ENCODE assay signal across 26 cellular contexts in genomic region chr1:199875337-199875736, GRCh38.
"Had no signal": no experiment of that assay in that cellular context is flagged by ENCODE, and none has a peak within 500 bp of the region (broad histone marks: within the 10 kb centered on the region; RNA-seq: fewer than 3 reads in every experiment).

No MANE protein-coding gene starts in this region.

- H3K27me3 Mint-ChIP-seq: type B pancreatic cell had no signal

- H3K4me1 ChIP-seq: neural progenitor cell, pancreas, psoas muscle, right lobe of liver, sigmoid colon, suprapubic skin, testis, tibial artery, transverse colon, upper lobe of right lung, uterus had no signal

- H3K9me3 ChIP-seq: pancreas, psoas muscle, right lobe of liver, sigmoid colon, suprapubic skin, testis, tibial artery, transverse colon, upper lobe of right lung, uterus had no signal

- H3K36me3 ChIP-seq: neural progenitor cell, pancreas, right lobe of liver, sigmoid colon, suprapubic skin, tibial artery, transverse colon, upper lobe of right lung, uterus had no signal

- ATAC-seq: naive thymus-derived CD4-positive, alpha-beta T cell; natural killer cell; pancreas; psoas muscle; right cardiac atrium; right lobe of liver; stimulated activated effector memory CD8-positive, alpha-beta T cell treated with anti-CD3 and anti-CD28 coated beads, Interleukin-12 subunit alpha, Interleukin-12 subunit beta, amount 100 ng/mL, for 72 hours; stimulated activated naive CD8-positive, alpha-beta T cell treated with anti-CD3 and anti-CD28 coated beads, Interleukin-15, amount 100 ng/mL, for 72 hours; stimulated activated naive CD8-positive, alpha-beta T cell treated with anti-CD3 and anti-CD28 coated beads, Interleukin-15, Interleukin-2, amounts not matched to agents 100 U/mL and 50 U/mL, for 24 hours; upper lobe of right lung had no signal

- DNase-seq: naive thymus-derived CD4-positive, alpha-beta T cell; natural killer cell; pancreas; psoas muscle; right cardiac atrium; right lobe of liver; sigmoid colon; small intestine; stimulated activated CD4-positive, alpha-beta T cell treated with anti-CD3 and anti-CD28 coated beads, Interleukin-15, amount 100 ng/mL, for 24 hours; stimulated activated CD4-positive, alpha-beta T cell treated with anti-CD3 and anti-CD28 coated beads, Interleukin-2, amount 100 ng/mL, for 24 hours; stimulated activated CD4-positive, alpha-beta T cell treated with anti-CD3 and anti-CD28 coated beads, Interleukin-2, amount 100 ng/mL, for 48 hours; stimulated activated CD4-positive, alpha-beta T cell treated with anti-CD3 and anti-CD28 coated beads, Interleukin-4, amount 100 ng/mL, for 24 hours; stimulated activated naive CD4-positive, alpha-beta T cell; stimulated activated naive CD8-positive, alpha-beta T cell treated with anti-CD3 and anti-CD28 coated beads, Interleukin-15, amount 100 ng/mL, for 72 hours; stimulated activated naive CD8-positive, alpha-beta T cell treated with anti-CD3 and anti-CD28 coated beads, Interleukin-15, Interleukin-2, amounts not matched to agents 100 U/mL and 50 U/mL, for 24 hours; substantia nigra; testis; tibial artery; transverse colon; upper lobe of right lung; uterus had no signal

- H3K4me1 Mint-ChIP-seq: natural killer cell; nephron; neural progenitor cell; stimulated activated effector memory CD8-positive, alpha-beta T cell treated with anti-CD3 and anti-CD28 coated beads, Interleukin-12 subunit alpha, Interleukin-12 subunit beta, amount 100 ng/mL, for 72 hours; stimulated activated naive CD8-positive, alpha-beta T cell treated with anti-CD3 and anti-CD28 coated beads, Interleukin-15, amount 100 ng/mL, for 72 hours had no signal

- H3K9me3 Mint-ChIP-seq: natural killer cell; nephron; neural progenitor cell; stimulated activated effector memory CD8-positive, alpha-beta T cell treated with anti-CD3 and anti-CD28 coated beads, Interleukin-12 subunit alpha, Interleukin-12 subunit beta, amount 100 ng/mL, for 72 hours; type B pancreatic cell had no signal

- H3K4me3 ChIP-seq: neural progenitor cell, pancreas, psoas muscle, right lobe of liver, sigmoid colon, suprapubic skin, testis, tibial artery, transverse colon, upper lobe of right lung, uterus had no signal

- H3K27ac ChIP-seq: neural progenitor cell, pancreas, psoas muscle, right lobe of liver, sigmoid colon, suprapubic skin, testis, tibial artery, transverse colon, upper lobe of right lung, uterus had no signal

- H3K27ac Mint-ChIP-seq: naive thymus-derived CD4-positive, alpha-beta T cell; natural killer cell; nephron; neural progenitor cell; stimulated activated effector memory CD8-positive, alpha-beta T cell treated with anti-CD3 and anti-CD28 coated beads, Interleukin-12 subunit alpha, Interleukin-12 subunit beta, amount 100 ng/mL, for 72 hours; stimulated activated naive CD8-positive, alpha-beta T cell treated with anti-CD3 and anti-CD28 coated beads, Interleukin-15, amount 100 ng/mL, for 72 hours; type B pancreatic cell had no signal

- H3K27me3 ChIP-seq: neural progenitor cell, pancreas, right lobe of liver, sigmoid colon, suprapubic skin, testis, tibial artery, transverse colon, upper lobe of right lung, uterus had no signal

- H3K36me3 Mint-ChIP-seq: naive thymus-derived CD4-positive, alpha-beta T cell; natural killer cell; neural progenitor cell; stimulated activated effector memory CD8-positive, alpha-beta T cell treated with anti-CD3 and anti-CD28 coated beads, Interleukin-12 subunit alpha, Interleukin-12 subunit beta, amount 100 ng/mL, for 72 hours; type B pancreatic cell had no signal

- H3K4me3 Mint-ChIP-seq: naive thymus-derived CD4-positive, alpha-beta T cell; natural killer cell; nephron; neural progenitor cell; stimulated activated effector memory CD8-positive, alpha-beta T cell treated with anti-CD3 and anti-CD28 coated beads, Interleukin-12 subunit alpha, Interleukin-12 subunit beta, amount 100 ng/mL, for 72 hours; stimulated activated naive CD8-positive, alpha-beta T cell treated with anti-CD3 and anti-CD28 coated beads, Interleukin-15, amount 100 ng/mL, for 72 hours; type B pancreatic cell had no signal
